ENCODE assay signal across 1 cellular context in genomic region chr7:116439856-116440549, GRCh38.
TF ChIP-seq lines count a peak whose summit lies in the region.

No MANE protein-coding gene starts in this region.

TF ChIP-seq in HCT116, 20 proteins besides CTCF, POLR2A, EP300 and RAD21:
- no peak for TF ChIP-seq ATF3 (IDR thresholded peaks at IDR 0.05)
- no peak for TF ChIP-seq POLR2AphosphoS5 (IDR thresholded peaks at IDR 0.05; ENCODE audit: low read depth, low read length)
- TF ChIP-seq SRF (IDR thresholded peaks at IDR 0.05; ENCODE audit: low read depth) = no peak
- TF ChIP-seq SIN3A (IDR thresholded peaks at IDR 0.05; ENCODE audit: low read depth) = no peak
- no peak for TF ChIP-seq CEBPB (IDR thresholded peaks at IDR 0.05; ENCODE audit: low read depth)
